Comparison of ENCODE assay signal across 1 cellular context in genomic region chr2:74429487-74430451, GRCh38.
TF ChIP-seq lines count a peak whose summit lies in the region.

No MANE protein-coding gene starts in this region.

TF ChIP-seq in HepG2, 621 proteins besides CTCF, POLR2A, EP300 and RAD21 (continued from another document and continues in another):
- TF ChIP-seq IRF9 (CRISPR knock-in tag; IDR thresholded peaks at IDR 0.05; ENCODE audit: borderline replicate concordance): 0 out of 2 replicates have a peak, but pooled peaks have one; percentile 43
- peak; percentile 84 for TF ChIP-seq HNF4G (IDR thresholded peaks at IDR 0.05; ENCODE audit: borderline replicate concordance, low read depth, low read length)
- peak; percentile 99 for TF ChIP-seq HNF4G (CRISPR knock-in tag; IDR thresholded peaks at IDR 0.05; ENCODE audit: borderline replicate concordance, low read depth)
- 0 out of 2 replicates have a peak, but pooled peaks have one; percentile 1 for TF ChIP-seq CREB1 (IDR thresholded peaks at IDR 0.05)
- peak; percentile 75; the same call in 1 of the 2 replicates for TF ChIP-seq CREB1 (CRISPR knock-in tag; IDR thresholded peaks at IDR 0.05)
- TF ChIP-seq ZNF775 (CRISPR knock-in tag; IDR thresholded peaks at IDR 0.05; ENCODE audit: borderline replicate concordance): 0 out of 2 replicates have a peak, but pooled peaks have one; percentile 54
- TF ChIP-seq CEBPB (IDR thresholded peaks at IDR 0.05; ENCODE audit: borderline replicate concordance, low read depth, low read length): 0 out of 2 replicates have a peak, but pooled peaks have one; percentile 34
- TF ChIP-seq ZNF724P (CRISPR knock-in tag; IDR thresholded peaks at IDR 0.05; ENCODE audit: borderline replicate concordance): peak; percentile 94
- no peak for TF ChIP-seq ZNF432 (CRISPR knock-in tag; IDR thresholded peaks at IDR 0.05; ENCODE audit: borderline replicate concordance)
- peak; percentile 30; the same call in 1 of the 2 replicates for TF ChIP-seq HNF1A (IDR thresholded peaks at IDR 0.05; ENCODE audit: low read depth)
- TF ChIP-seq HNF1A (CRISPR knock-in tag; IDR thresholded peaks at IDR 0.05; ENCODE audit: borderline replicate concordance): peak; percentile 77; the same call in 1 of the 2 replicates
- TF ChIP-seq ZNF205 (CRISPR knock-in tag; IDR thresholded peaks at IDR 0.05): peak; percentile 77
- TF ChIP-seq KLF6 (CRISPR knock-in tag; IDR thresholded peaks at IDR 0.05): no peak
- peak; percentile 97 for TF ChIP-seq PATZ1 (CRISPR knock-in tag; IDR thresholded peaks at IDR 0.05)
- TF ChIP-seq CBX2 (IDR thresholded peaks at IDR 0.05; ENCODE audit: low read depth, low read length): no peak
- TF ChIP-seq CBX2 (CRISPR knock-in tag; IDR thresholded peaks at IDR 0.05; ENCODE audit: low read depth): peak; percentile 94
- TF ChIP-seq ZNF33A (CRISPR knock-in tag; IDR thresholded peaks at IDR 0.05; ENCODE audit: borderline replicate concordance): no peak
- TF ChIP-seq, protein P1, sequence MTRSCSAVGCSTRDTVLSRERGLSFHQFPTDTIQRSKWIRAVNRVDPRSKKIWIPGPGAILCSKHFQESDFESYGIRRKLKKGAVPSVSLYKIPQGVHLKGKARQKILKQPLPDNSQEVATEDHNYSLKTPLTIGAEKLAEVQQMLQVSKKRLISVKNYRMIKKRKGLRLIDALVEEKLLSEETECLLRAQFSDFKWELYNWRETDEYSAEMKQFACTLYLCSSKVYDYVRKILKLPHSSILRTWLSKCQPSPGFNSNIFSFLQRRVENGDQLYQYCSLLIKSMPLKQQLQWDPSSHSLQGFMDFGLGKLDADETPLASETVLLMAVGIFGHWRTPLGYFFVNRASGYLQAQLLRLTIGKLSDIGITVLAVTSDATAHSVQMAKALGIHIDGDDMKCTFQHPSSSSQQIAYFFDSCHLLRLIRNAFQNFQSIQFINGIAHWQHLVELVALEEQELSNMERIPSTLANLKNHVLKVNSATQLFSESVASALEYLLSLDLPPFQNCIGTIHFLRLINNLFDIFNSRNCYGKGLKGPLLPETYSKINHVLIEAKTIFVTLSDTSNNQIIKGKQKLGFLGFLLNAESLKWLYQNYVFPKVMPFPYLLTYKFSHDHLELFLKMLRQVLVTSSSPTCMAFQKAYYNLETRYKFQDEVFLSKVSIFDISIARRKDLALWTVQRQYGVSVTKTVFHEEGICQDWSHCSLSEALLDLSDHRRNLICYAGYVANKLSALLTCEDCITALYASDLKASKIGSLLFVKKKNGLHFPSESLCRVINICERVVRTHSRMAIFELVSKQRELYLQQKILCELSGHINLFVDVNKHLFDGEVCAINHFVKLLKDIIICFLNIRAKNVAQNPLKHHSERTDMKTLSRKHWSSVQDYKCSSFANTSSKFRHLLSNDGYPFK (CRISPR knock-in tag; IDR thresholded peaks at IDR 0.05; ENCODE audit: borderline replicate concordance): peak; percentile 86
- TF ChIP-seq ZNF547 (CRISPR knock-in tag; IDR thresholded peaks at IDR 0.05): peak; percentile 80
- TF ChIP-seq ZNF343 (CRISPR knock-in tag; IDR thresholded peaks at IDR 0.05): peak; percentile 96
- no peak for TF ChIP-seq NFE2L2 (IDR thresholded peaks at IDR 0.05; ENCODE audit: low read length)
- TF ChIP-seq DMAP1 (CRISPR knock-in tag; IDR thresholded peaks at IDR 0.05): peak; percentile 94
- TF ChIP-seq RBAK (CRISPR knock-in tag; IDR thresholded peaks at IDR 0.05): peak; percentile 79; the same call in 1 of the 2 replicates
- peak; percentile 23; the same call in 1 of the 2 replicates for TF ChIP-seq NFYB (CRISPR knock-in tag; IDR thresholded peaks at IDR 0.05)
- TF ChIP-seq, protein P2, sequence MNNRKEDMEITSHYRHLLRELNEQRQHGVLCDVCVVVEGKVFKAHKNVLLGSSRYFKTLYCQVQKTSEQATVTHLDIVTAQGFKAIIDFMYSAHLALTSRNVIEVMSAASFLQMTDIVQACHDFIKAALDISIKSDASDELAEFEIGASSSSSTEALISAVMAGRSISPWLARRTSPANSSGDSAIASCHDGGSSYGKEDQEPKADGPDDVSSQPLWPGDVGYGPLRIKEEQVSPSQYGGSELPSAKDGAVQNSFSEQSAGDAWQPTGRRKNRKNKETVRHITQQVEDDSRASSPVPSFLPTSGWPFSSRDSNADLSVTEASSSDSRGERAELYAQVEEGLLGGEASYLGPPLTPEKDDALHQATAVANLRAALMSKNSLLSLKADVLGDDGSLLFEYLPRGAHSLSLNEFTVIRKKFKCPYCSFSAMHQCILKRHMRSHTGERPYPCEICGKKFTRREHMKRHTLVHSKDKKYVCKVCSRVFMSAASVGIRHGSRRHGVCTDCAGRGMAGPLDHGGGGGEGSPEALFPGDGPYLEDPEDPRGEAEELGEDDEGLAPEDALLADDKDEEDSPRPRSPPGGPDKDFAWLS (CRISPR knock-in tag; IDR thresholded peaks at IDR 0.05; ENCODE audit: borderline replicate concordance): peak; percentile 95; the same call in 1 of the 2 replicates
- TF ChIP-seq AHDC1 (CRISPR knock-in tag; IDR thresholded peaks at IDR 0.05; ENCODE audit: borderline replicate concordance): peak; percentile 33; the same call in 1 of the 2 replicates
- peak; percentile 63 for TF ChIP-seq ZNF263 (CRISPR knock-in tag; IDR thresholded peaks at IDR 0.05)
- TF ChIP-seq ZNF616 (CRISPR knock-in tag; IDR thresholded peaks at IDR 0.05; ENCODE audit: low read depth): peak; percentile 63; the same call in 1 of the 2 replicates
- TF ChIP-seq RFXANK (CRISPR knock-in tag; IDR thresholded peaks at IDR 0.05): no peak; the same call in 1 of the 2 replicates
- 0 out of 2 replicates have a peak, but pooled peaks have one; percentile 25 for TF ChIP-seq ZNF274 (CRISPR knock-in tag; IDR thresholded peaks at IDR 0.05)
- TF ChIP-seq SPEN (CRISPR knock-in tag; IDR thresholded peaks at IDR 0.05; ENCODE audit: low read depth): 0 out of 2 replicates have a peak, but pooled peaks have one; percentile 65
- peak; percentile 34 for TF ChIP-seq MED8 (CRISPR knock-in tag; IDR thresholded peaks at IDR 0.05; ENCODE audit: insufficient replicate concordance)
- TF ChIP-seq ZNF652 (CRISPR knock-in tag; IDR thresholded peaks at IDR 0.05; ENCODE audit: borderline replicate concordance, low read depth): peak; percentile 37; the same call in 1 of the 2 replicates
- TF ChIP-seq ZNF629 (CRISPR knock-in tag; conservative IDR thresholded peaks at IDR 0.05): peak; percentile 89
- TF ChIP-seq, protein P3, sequence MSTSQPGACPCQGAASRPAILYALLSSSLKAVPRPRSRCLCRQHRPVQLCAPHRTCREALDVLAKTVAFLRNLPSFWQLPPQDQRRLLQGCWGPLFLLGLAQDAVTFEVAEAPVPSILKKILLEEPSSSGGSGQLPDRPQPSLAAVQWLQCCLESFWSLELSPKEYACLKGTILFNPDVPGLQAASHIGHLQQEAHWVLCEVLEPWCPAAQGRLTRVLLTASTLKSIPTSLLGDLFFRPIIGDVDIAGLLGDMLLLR (CRISPR knock-in tag; IDR thresholded peaks at IDR 0.05): no peak; the same call in 1 of the 2 replicates
- TF ChIP-seq MTF1 (CRISPR knock-in tag; IDR thresholded peaks at IDR 0.05): no peak
- peak; percentile 35 for TF ChIP-seq ZFY (CRISPR knock-in tag; IDR thresholded peaks at IDR 0.05)
- TF ChIP-seq NR2F2 (IDR thresholded peaks at IDR 0.05; ENCODE audit: borderline replicate concordance, low read depth): peak; percentile 60; the same call in 1 of the 2 replicates
- peak; percentile 55; the same call in 1 of the 2 replicates for TF ChIP-seq CBX5 (CRISPR knock-in tag; IDR thresholded peaks at IDR 0.05; ENCODE audit: borderline replicate concordance)
- TF ChIP-seq PHF8 (CRISPR knock-in tag; IDR thresholded peaks at IDR 0.05): peak; percentile 54; the same call in 1 of the 2 replicates
- peak; percentile 94; the same call in 1 of the 2 replicates for TF ChIP-seq ZNF761 (CRISPR knock-in tag; conservative IDR thresholded peaks at IDR 0.05)
- TF ChIP-seq ZNF777 (CRISPR knock-in tag; IDR thresholded peaks at IDR 0.05): no peak
- 0 out of 2 replicates have a peak, but pooled peaks have one; percentile 19 for TF ChIP-seq ZSCAN9 (CRISPR knock-in tag; IDR thresholded peaks at IDR 0.05; ENCODE audit: borderline replicate concordance)
- TF ChIP-seq ZMAT3 (CRISPR knock-in tag; conservative IDR thresholded peaks at IDR 0.05): no peak
- TF ChIP-seq ZKSCAN5 (CRISPR knock-in tag; IDR thresholded peaks at IDR 0.05): no peak
- peak; percentile 74; the same call in 1 of the 2 replicates for TF ChIP-seq ZNF292 (CRISPR knock-in tag; IDR thresholded peaks at IDR 0.05; ENCODE audit: borderline replicate concordance, low read depth)
- peak; percentile 57 for TF ChIP-seq ZNF331 (CRISPR knock-in tag; IDR thresholded peaks at IDR 0.05)
